ENCODE assay signal across 16 cellular contexts in the genomic region with DNA sequence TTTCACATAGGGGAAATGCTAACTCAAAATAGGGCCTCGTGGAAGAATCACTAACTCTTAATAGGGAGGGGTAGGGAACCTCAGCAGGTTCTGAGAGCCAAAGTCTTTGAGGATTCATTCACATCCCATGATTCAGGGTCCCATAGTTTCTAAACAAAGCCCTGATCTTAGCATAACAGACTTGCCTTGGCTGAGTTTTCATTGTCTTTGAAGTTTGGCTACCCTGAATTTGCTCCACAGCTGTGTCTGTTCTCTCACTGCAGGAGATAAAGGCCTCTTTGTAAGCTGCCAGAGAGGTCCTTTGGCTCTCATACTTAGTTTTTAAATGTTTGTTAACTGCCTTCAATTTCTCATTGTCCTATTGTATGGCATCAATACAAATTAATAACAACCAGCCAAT. TPM values are rescaled to one million over a fixed set of nuclear protein-coding genes. Genes with fewer than 3 reads are reported as not detected.
DNase-seq lines count a peak whose midpoint lies in the region; ATAC-seq and TF ChIP-seq lines count a peak whose summit lies in the region.
"Had no signal": no experiment of that assay in that cellular context is flagged by ENCODE, and none has a peak within 500 bp of the region (broad histone marks: within the 10 kb centered on the region; RNA-seq: fewer than 3 reads in every experiment).

No MANE protein-coding gene starts in this region.

- TF ChIP-seq CTCF in neural progenitor cell (IDR thresholded peaks at IDR 0.05): no peak

- no peak for ATAC-seq in activated CD8-positive, alpha-beta memory T cell treated with anti-CD3 and anti-CD28 coated beads, Interleukin-2, amount 10 ng/mL, durations not matched to agents 7 days and 5 days

- peaks cover 6% of the 10 kb centered on the region for H3K9me3 Mint-ChIP-seq in neural progenitor cell
- H3K9me3 Mint-ChIP-seq in activated CD8-positive, alpha-beta memory T cell treated with anti-CD3 and anti-CD28 coated beads, Interleukin-2, amount 10 ng/mL, durations not matched to agents 7 days and 5 days (ENCODE audit: low read depth): no peaks in the 10 kb centered on the region

- H3K27me3 ChIP-seq in NT2/D1 (ENCODE audit: insufficient read depth, insufficient read length) (peaks cover 2% of the 10 kb centered on the region), neural progenitor cell (no peaks in the 10 kb centered on the region)
- H3K27me3 ChIP-seq: SJSA1 had no signal

- peaks cover 5% of the 10 kb centered on the region for H3K36me3 Mint-ChIP-seq in neural progenitor cell
- H3K36me3 Mint-ChIP-seq in activated CD8-positive, alpha-beta memory T cell treated with anti-CD3 and anti-CD28 coated beads, Interleukin-2, amount 10 ng/mL, durations not matched to agents 7 days and 5 days: no peaks in the 10 kb centered on the region
- H3K36me3 Mint-ChIP-seq: CD4-positive, CD25-positive, alpha-beta regulatory T cell had no signal

- no peak overlapping the region for H3K4me3 ChIP-seq in NT2/D1 (ENCODE audit: insufficient read length, low read depth)
- no peak overlapping the region for H3K4me3 ChIP-seq in neural progenitor cell
- H3K4me3 ChIP-seq: PC-9, SJSA1 had no signal

- H3F3A ChIP-seq in neural progenitor cell (ENCODE audit: low read depth): peaks cover 12% of the 10 kb centered on the region

- peaks cover 14% of the 10 kb centered on the region for H3K4me1 Mint-ChIP-seq in neural progenitor cell
- no peaks in the 10 kb centered on the region for H3K4me1 Mint-ChIP-seq in activated CD8-positive, alpha-beta memory T cell treated with anti-CD3 and anti-CD28 coated beads, Interleukin-2, amount 10 ng/mL, durations not matched to agents 7 days and 5 days
- H3K4me1 Mint-ChIP-seq: B cell; CD4-positive, CD25-positive, alpha-beta regulatory T cell had no signal

- H3K4me2 ChIP-seq in neural progenitor cell: peak overlapping the region; percentile 44
- H3K4me2 ChIP-seq: KMS-11, PC-9 had no signal

- H3K79me2 ChIP-seq in neural progenitor cell (ENCODE audit: low read depth): no peaks in the 10 kb centered on the region

- peak overlapping the region; percentile 21 for H3K27ac Mint-ChIP-seq in neural progenitor cell
- no peak overlapping the region for H3K27ac Mint-ChIP-seq in activated CD8-positive, alpha-beta memory T cell treated with anti-CD3 and anti-CD28 coated beads, Interleukin-2, amount 10 ng/mL, durations not matched to agents 7 days and 5 days
- H3K27ac Mint-ChIP-seq: B cell; CD4-positive, CD25-positive, alpha-beta regulatory T cell had no signal

- peak; percentile 83 for DNase-seq in NT2/D1 (ENCODE audit: low read depth, low spot score)
- DNase-seq in globus pallidus (ENCODE audit: low spot score): peak; percentile 41
- DNase-seq in neural progenitor cell (ENCODE audit: low spot score): peak; percentile 29
- DNase-seq in activated CD8-positive, alpha-beta memory T cell treated with anti-CD3 and anti-CD28 coated beads, Interleukin-2, amount 10 ng/mL, durations not matched to agents 7 days and 5 days: no peak
- DNase-seq in DMS153 treated with DMSO at 0.1 percent for 48 hours (lab: John Stamatoyannopoulos, UW; ENCODE audit: unreplicated experiment): no peak
- no peak for DNase-seq in mucosa of gallbladder (ENCODE audit: low spot score)
- DNase-seq in NCI-H187 treated with DMSO at 0.1 percent for 48 hours (lab: John Stamatoyannopoulos, UW): no peak
- DNase-seq: CD4-positive, CD25-positive, alpha-beta regulatory T cell; NCI-H1048; NCI-H146; NCI-H2081 treated with DMSO at 0.1 percent for 48 hours; NCI-H510A treated with DMSO at 0.1 percent for 48 hours; PC-9 had no signal

- CTCF ChIA-PET in activated CD8-positive, alpha-beta memory T cell treated with anti-CD3 and anti-CD28 coated beads, Interleukin-2, amount 10 ng/mL, durations not matched to agents 7 days and 5 days (lab: Charles Lee): no interaction called here

- no peaks in the 10 kb centered on the region for H3K9me3 ChIP-seq in NT2/D1 (ENCODE audit: insufficient read depth, low read length)
- no peaks in the 10 kb centered on the region for H3K9me3 ChIP-seq in neural progenitor cell (ENCODE audit: low read depth)
- H3K9me3 ChIP-seq: SJSA1 had no signal

- no peaks in the 10 kb centered on the region for H3K36me3 ChIP-seq in NT2/D1 (ENCODE audit: insufficient read depth, insufficient read length, low read length)
- H3K36me3 ChIP-seq in neural progenitor cell: no peaks in the 10 kb centered on the region
- H3K36me3 ChIP-seq: SJSA1 had no signal

- peaks cover 7% of the 10 kb centered on the region for H3K27me3 Mint-ChIP-seq in neural progenitor cell (ENCODE audit: insufficient read depth, low read depth)
- no peaks in the 10 kb centered on the region for H3K27me3 Mint-ChIP-seq in activated CD8-positive, alpha-beta memory T cell treated with anti-CD3 and anti-CD28 coated beads, Interleukin-2, amount 10 ng/mL, durations not matched to agents 7 days and 5 days

- H3K4me3 Mint-ChIP-seq in neural progenitor cell: no peak overlapping the region
- H3K4me3 Mint-ChIP-seq in activated CD8-positive, alpha-beta memory T cell treated with anti-CD3 and anti-CD28 coated beads, Interleukin-2, amount 10 ng/mL, durations not matched to agents 7 days and 5 days: no peak overlapping the region
- H3K4me3 Mint-ChIP-seq: B cell; CD4-positive, CD25-positive, alpha-beta regulatory T cell had no signal

- no peak overlapping the region for H3K9ac ChIP-seq in NT2/D1 (ENCODE audit: insufficient read length, low read depth)
- H3K9ac ChIP-seq in neural progenitor cell: no peak overlapping the region
- H3K9ac ChIP-seq: KMS-11 had no signal

- no peak overlapping the region for H2AFZ ChIP-seq in neural progenitor cell (replicated peaks)
- H2AFZ ChIP-seq: PC-9 had no signal

- H3K27ac ChIP-seq in neural progenitor cell: peak overlapping the region; percentile 46
- H3K27ac ChIP-seq: KMS-11, PC-9, SJSA1 had no signal

- no peaks in the 10 kb centered on the region for H3K4me1 ChIP-seq in NT2/D1 (ENCODE audit: insufficient read depth, insufficient read length)
- peaks cover 13% of the 10 kb centered on the region for H3K4me1 ChIP-seq in neural progenitor cell
- H3K4me1 ChIP-seq: SJSA1 had no signal

- H4K20me1 ChIP-seq in neural progenitor cell (ENCODE audit: low read depth): no peaks in the 10 kb centered on the region

RNA-seq across cellular contexts. Expression of a gene that starts 54.5 kb away (rescaled TPM):
- total RNA-seq in neural progenitor cell (ENCODE audit: low replicate concordance) (42.6 and 83.6 TPM in 2 replicates), mucosa of gallbladder (8.7 TPM)
- total RNA-seq in activated CD8-positive, alpha-beta memory T cell treated with anti-CD3 and anti-CD28 coated beads, Interleukin-2, amount 10 ng/mL, durations not matched to agents 7 days and 5 days: 1 to 10 TPM; 6.9 to 9.4 TPM

Comparison
In these comparisons a context has a peak if more than half of its experiments do, and no peak if none do; other contexts are left out.
1. DNase-seq: peak in NT2/D1 (single experiment), globus pallidus (single experiment) and neural progenitor cell (single experiment); none in activated CD8-positive, alpha-beta memory T cell treated with anti-CD3 and anti-CD28 coated beads, Interleukin-2, amount 10 ng/mL, durations not matched to agents 7 days and 5 days (single experiment), DMS153 treated with DMSO at 0.1 percent for 48 hours (single experiment), mucosa of gallbladder (single experiment) and NCI-H187 treated with DMSO at 0.1 percent for 48 hours (single experiment).